In the genomic region with DNA sequence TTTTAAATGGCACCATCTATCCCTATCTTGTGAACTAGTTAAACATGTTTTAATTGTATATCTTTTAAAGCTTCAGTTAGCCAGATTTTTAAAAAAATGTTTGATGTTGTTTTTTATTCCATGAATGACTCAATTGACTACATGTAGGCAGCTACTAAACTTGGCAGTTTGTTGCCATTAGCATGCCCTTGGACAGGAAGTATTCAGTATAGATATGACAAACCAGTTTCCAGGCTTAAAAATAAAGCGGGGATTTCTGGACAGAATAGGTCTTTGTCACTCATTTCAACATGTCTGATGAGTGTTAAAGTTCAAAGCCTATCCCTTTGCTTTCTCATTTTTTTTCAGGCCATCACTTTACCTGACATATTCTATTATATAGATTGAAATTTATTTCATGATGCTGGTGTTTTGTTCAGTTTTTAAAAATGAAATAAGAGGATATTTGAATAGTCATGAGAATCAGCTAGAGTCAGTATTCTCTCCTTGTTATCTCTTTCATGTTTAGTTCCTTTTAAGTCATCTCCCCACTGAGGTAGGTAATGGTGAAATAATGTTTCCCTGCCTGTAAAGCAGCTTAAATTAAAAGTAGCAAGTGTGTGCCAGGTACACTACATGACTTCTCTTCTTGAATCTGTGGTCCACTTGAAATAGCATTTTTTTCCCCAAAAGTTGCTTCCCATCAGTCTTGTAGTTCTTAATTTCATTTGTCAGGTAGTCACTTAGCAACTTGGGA, we compare ENCODE assay signal across 8 cellular contexts. TPM values are rescaled to one million over a fixed set of nuclear protein-coding genes. Genes with fewer than 3 reads are reported as not detected.
DNase-seq lines count a peak whose midpoint lies in the region; ATAC-seq and TF ChIP-seq lines count a peak whose summit lies in the region.

No MANE protein-coding gene starts in this region.

- peak overlapping the region; percentile 11 for H3K27ac ChIP-seq in KOPT-K1 (ENCODE audit: low read depth, low read length, poor library complexity, severe bottlenecking)

- H3K9me3 ChIP-seq in KOPT-K1 (ENCODE audit: insufficient read depth, low read length, poor library complexity, severe bottlenecking): no peaks in the 10 kb centered on the region

- peaks cover 38% of the 10 kb centered on the region for H3K36me3 ChIP-seq in KOPT-K1 (ENCODE audit: insufficient read depth, low read length)

- peak; percentile 77 for ATAC-seq in GM21529 (IDR thresholded peaks at IDR 0.05; ENCODE audit: unreplicated experiment)

- DNase-seq in GM10266 (ENCODE audit: extremely low spot score) (peak; percentile 42), dermis microvascular lymphatic vessel endothelial cell (ENCODE audit: low read depth in 2 of 2) (peak; percentile 85 to 87), cerebellar nuclear complex (lab: John Stamatoyannopoulos, UW) (no peak), mucosa of gallbladder (ENCODE audit: low spot score) (no peak), HK-2 (ENCODE audit: unreplicated experiment) (no peak), NCI-H1694 treated with DMSO at 0.1 percent for 48 hours (lab: John Stamatoyannopoulos, UW) (no peak)

- TF ChIP-seq CTCF in GM10266 (IDR thresholded peaks at IDR 0.05; ENCODE audit: control insufficient read depth, insufficient read depth, low read depth, missing control alignments): no peak

RNA-seq across cellular contexts. Expression of a gene that starts 11.9 kb away (rescaled TPM):
- total RNA-seq in dermis microvascular lymphatic vessel endothelial cell: 8.2 and 8.5 TPM in 2 replicates
- total RNA-seq in mucosa of gallbladder: 17.1 TPM

Comparison
In these comparisons a context has a peak if more than half of its experiments do, and no peak if none do; other contexts are left out.
1. DNase-seq: peak in GM10266 (single experiment) and dermis microvascular lymphatic vessel endothelial cell (2 of 2); none in cerebellar nuclear complex (0 of 2), mucosa of gallbladder (single experiment), HK-2 (single experiment) and NCI-H1694 treated with DMSO at 0.1 percent for 48 hours (single experiment).